Comparison of ENCODE assay signal across 1 cellular context in genomic region chr20:35122787-35123405, GRCh38.
TF ChIP-seq lines count a peak whose summit lies in the region.

No MANE protein-coding gene starts in this region.

TF ChIP-seq in endothelial cell of umbilical vein, 7 proteins besides CTCF, POLR2A, EP300 and RAD21:
- TF ChIP-seq EZH2 (IDR thresholded peaks at IDR 0.05; ENCODE audit: borderline replicate concordance, low read depth, low read length, severe bottlenecking) (no peak), MAX (IDR thresholded peaks at IDR 0.05; ENCODE audit: insufficient read depth, insufficient read length) (no peak), FOS (IDR thresholded peaks at IDR 0.05; ENCODE audit: borderline replicate concordance, insufficient read depth, low read length) (peak; percentile 90), MYC (IDR thresholded peaks at IDR 0.05; ENCODE audit: low read depth, low read length) (no peak), JUN (IDR thresholded peaks at IDR 0.05; ENCODE audit: borderline replicate concordance, insufficient read depth, insufficient read length, low read depth) (peak; percentile 84), GATA2 (IDR thresholded peaks at IDR 0.05; ENCODE audit: insufficient read depth, insufficient read length, low read depth, low read length) (peak; percentile 48), POLR2AphosphoS5 (IDR thresholded peaks at IDR 0.05; ENCODE audit: insufficient read depth, low read depth, low read length) (peak; percentile 58)
TF ChIP-seq in endothelial cell of umbilical vein: peak in this region for 4.
